In genomic region chr16:842631-843560, GRCh38 we compare ENCODE assay signal across 20 cellular contexts. TPM values are rescaled to one million over a fixed set of nuclear protein-coding genes. Genes with fewer than 3 reads are reported as not detected.
DNase-seq lines count a peak whose midpoint lies in the region; ATAC-seq lines count a peak whose summit lies in the region.
"Had no signal": no experiment of that assay in that cellular context is flagged by ENCODE, and none has a peak within 500 bp of the region (broad histone marks: within the 10 kb centered on the region; RNA-seq: fewer than 3 reads in every experiment).

No MANE protein-coding gene starts in this region.

- peaks cover 25% of the 10 kb centered on the region for H3K4me1 ChIP-seq in NT2/D1 (ENCODE audit: insufficient read depth, insufficient read length)
- H3K4me1 ChIP-seq: SJSA1 had no signal

- peaks cover 12% of the 10 kb centered on the region for H3K9me3 Mint-ChIP-seq in activated naive CD4-positive, alpha-beta T cell treated with anti-CD3 and anti-CD28 coated beads, Interleukin-2, amount 10 ng/mL, durations not matched to agents 7 days and 5 days

- H3K36me3 ChIP-seq in NT2/D1 (ENCODE audit: insufficient read depth, insufficient read length, low read length) = no peaks in the 10 kb centered on the region
- H3K36me3 ChIP-seq: SJSA1 had no signal

- intact Hi-C loops in Right ventricle myocardium inferior (cut with DNase I) = no loop called here
- intact Hi-C loops in left cardiac atrium (cut with DNase I) = no loop called here

- peak overlapping the region; percentile 18 for H3K9ac ChIP-seq in NT2/D1 (ENCODE audit: insufficient read length, low read depth)

- no peaks in the 10 kb centered on the region for H3K27me3 ChIP-seq in NT2/D1 (ENCODE audit: insufficient read depth, insufficient read length)

- H3K4me3 ChIP-seq in NT2/D1 (ENCODE audit: insufficient read length, low read depth) = no peak overlapping the region
- H3K4me3 ChIP-seq: SJSA1 had no signal

- no peaks in the 10 kb centered on the region for H3K9me3 ChIP-seq in NT2/D1 (ENCODE audit: insufficient read depth, low read length)

- CTCF ChIA-PET in activated naive CD4-positive, alpha-beta T cell treated with anti-CD3 and anti-CD28 coated beads, Interleukin-2, amount 10 ng/mL, durations not matched to agents 7 days and 5 days (lab: Charles Lee) = no interaction called here

- peak; percentile 45 for DNase-seq in Right ventricle myocardium inferior (ENCODE audit: missing footprints)
- no peak for DNase-seq in left cardiac atrium
- no peak for DNase-seq in NT2/D1 (ENCODE audit: low read depth, low spot score)
- DNase-seq in globus pallidus (ENCODE audit: low spot score) = peak; percentile 29
- peak; percentile 44 for DNase-seq in retina
- no peak for DNase-seq in SHP77 treated with DMSO at 0.1 percent for 48 hours (lab: John Stamatoyannopoulos, UW)
- DNase-seq in activated naive CD4-positive, alpha-beta T cell treated with anti-CD3 and anti-CD28 coated beads, Interleukin-2, amount 10 ng/mL, durations not matched to agents 7 days and 5 days = no peak
- DNase-seq in NCI-H1105 treated with DMSO at 0.1 percent for 48 hours (lab: John Stamatoyannopoulos, UW) = no peak
- DNase-seq: AML-193; CD4-positive, CD25-positive, alpha-beta regulatory T cell; DMS79 treated with DMSO at 0.1 percent for 48 hours; Kasumi-1; NCI-H1048; NCI-H187 treated with DMSO at 0.1 percent for 48 hours; NCI-H2227 treated with DMSO at 0.1 percent for 48 hours; NCI-H510A; NCI-H748 treated with DMSO at 0.1 percent for 48 hours had no signal

- no peak overlapping the region for H3K27ac Mint-ChIP-seq in activated naive CD4-positive, alpha-beta T cell treated with anti-CD3 and anti-CD28 coated beads, Interleukin-2, amount 10 ng/mL, durations not matched to agents 7 days and 5 days
- H3K27ac Mint-ChIP-seq: CD4-positive, CD25-positive, alpha-beta regulatory T cell had no signal

- H3K4me1 Mint-ChIP-seq in activated naive CD4-positive, alpha-beta T cell treated with anti-CD3 and anti-CD28 coated beads, Interleukin-2, amount 10 ng/mL, durations not matched to agents 7 days and 5 days = no peaks in the 10 kb centered on the region
- H3K4me1 Mint-ChIP-seq: CD4-positive, CD25-positive, alpha-beta regulatory T cell had no signal

- ATAC-seq in Right ventricle myocardium inferior (no peak), left cardiac atrium (no peak)

- H3K36me3 Mint-ChIP-seq in activated naive CD4-positive, alpha-beta T cell treated with anti-CD3 and anti-CD28 coated beads, Interleukin-2, amount 10 ng/mL, durations not matched to agents 7 days and 5 days = no peaks in the 10 kb centered on the region
- H3K36me3 Mint-ChIP-seq: CD4-positive, CD25-positive, alpha-beta regulatory T cell had no signal

- H3K27me3 Mint-ChIP-seq in activated naive CD4-positive, alpha-beta T cell treated with anti-CD3 and anti-CD28 coated beads, Interleukin-2, amount 10 ng/mL, durations not matched to agents 7 days and 5 days = no peaks in the 10 kb centered on the region
- H3K27me3 Mint-ChIP-seq: CD4-positive, CD25-positive, alpha-beta regulatory T cell had no signal

- H3K4me3 Mint-ChIP-seq in activated naive CD4-positive, alpha-beta T cell treated with anti-CD3 and anti-CD28 coated beads, Interleukin-2, amount 10 ng/mL, durations not matched to agents 7 days and 5 days = no peak overlapping the region

RNA-seq across cellular contexts. Expression of gene GNG13, which starts 42.4 kb away (rescaled TPM):
- total RNA-seq in Right ventricle myocardium inferior = not detected
- total RNA-seq in left cardiac atrium = not detected
- total RNA-seq: A172; CD4-positive, CD25-positive, alpha-beta regulatory T cell; MCF 10A; SJSA1 had no signal

RNA-seq across cellular contexts. Expression of gene CHTF18, which starts 54.5 kb away (rescaled TPM):
- 6.4 TPM for total RNA-seq in Right ventricle myocardium inferior
- total RNA-seq in left cardiac atrium = 1 to 10 TPM; 4.7 to 8.8 TPM

RNA-seq across cellular contexts. Expression of gene RPUSD1, which starts 54.7 kb away (rescaled TPM):
- total RNA-seq in Right ventricle myocardium inferior (9.7 TPM), left cardiac atrium (10 to 100 TPM; 11.1 to 11.4 TPM)

Comparison
In these comparisons a context has a peak if more than half of its experiments do, and no peak if none do; other contexts are left out.
1. DNase-seq: peak in Right ventricle myocardium inferior (single experiment), globus pallidus (single experiment) and retina (single experiment); none in left cardiac atrium (single experiment), NT2/D1 (single experiment), SHP77 treated with DMSO at 0.1 percent for 48 hours (single experiment), activated naive CD4-positive, alpha-beta T cell treated with anti-CD3 and anti-CD28 coated beads, Interleukin-2, amount 10 ng/mL, durations not matched to agents 7 days and 5 days (single experiment) and NCI-H1105 treated with DMSO at 0.1 percent for 48 hours (single experiment).